In the genomic region with DNA sequence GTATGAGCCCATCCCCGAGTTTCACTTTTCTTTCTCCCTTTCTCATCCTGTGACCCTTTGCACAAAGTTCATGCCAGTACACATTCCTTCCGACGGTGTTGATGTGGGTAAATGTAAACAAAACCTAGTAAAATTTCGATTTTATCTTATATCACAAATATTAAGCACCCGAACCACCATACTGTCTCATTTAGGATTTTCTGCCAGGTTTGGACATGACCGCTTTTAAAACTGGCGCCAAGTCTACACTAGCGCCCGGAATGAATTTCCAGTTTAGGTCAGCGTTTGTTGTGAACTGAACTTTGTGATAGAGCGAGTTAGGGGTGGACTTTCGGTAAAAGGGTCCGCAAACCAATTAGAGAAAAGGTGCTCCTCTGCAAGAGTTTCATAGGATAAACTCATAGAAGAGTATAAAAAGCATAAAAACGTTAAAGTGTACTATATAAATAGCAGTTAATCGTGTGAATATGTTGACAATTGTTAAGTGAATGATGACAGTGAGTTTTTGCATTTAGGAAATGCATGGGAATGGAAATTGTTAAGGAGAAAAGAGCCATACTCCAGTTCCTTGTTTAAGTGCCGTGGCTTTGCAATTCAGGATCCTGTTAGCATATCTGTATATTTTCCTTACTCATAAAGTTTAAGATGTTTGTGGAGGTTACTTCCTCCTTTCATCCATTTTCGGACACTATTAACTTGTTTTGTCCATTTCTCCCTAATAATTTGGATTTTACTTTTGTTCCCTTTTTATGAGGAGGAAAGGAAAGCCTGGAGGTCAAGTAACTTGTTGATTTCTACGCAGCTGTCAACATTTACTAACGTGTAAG, we compare ENCODE assay signal across 8 cellular contexts. TPM values are rescaled to one million over a fixed set of nuclear protein-coding genes. Genes with fewer than 3 reads are reported as not detected.
A peak's percentile ranks its signal among the peaks of the same experiment; 100 is the strongest.
DNase-seq lines count a peak whose midpoint lies in the region; ATAC-seq and TF ChIP-seq lines count a peak whose summit lies in the region.

No MANE protein-coding gene starts in this region.

- CTCF ChIA-PET in RWPE1 (lab: Yijun Ruan, JAX): no interaction called here

- POLR2A ChIA-PET in RWPE1 (lab: Yijun Ruan, JAX; ENCODE audit: low non-redundant PET): no interaction called here

- peak; percentile 40 for DNase-seq in Ammon's horn (ENCODE audit: low spot score)
- DNase-seq in RWPE1 (ENCODE audit: low spot score): peak; percentile 1
- DNase-seq in epidermal melanocyte (ENCODE audit: insufficient read length, low spot score): peak; percentile 37
- DNase-seq in mucosa of gallbladder (ENCODE audit: low spot score): peak; percentile 21
- DNase-seq in ureter (ENCODE audit: low spot score): no peak
- no peak for DNase-seq in dedifferentiated amniotic fluid mesenchymal stem cell (ENCODE audit: extremely low spot score)

- H3K27ac ChIP-seq in RWPE1: peak overlapping the region; percentile 90

- no peak for TF ChIP-seq CTCF in RWPE1 (conservative IDR thresholded peaks at IDR 0.05; ENCODE audit: low read depth)

- ATAC-seq in GM21423 (IDR thresholded peaks at IDR 0.05; ENCODE audit: unreplicated experiment) (peak; percentile 11), HG02759 (IDR thresholded peaks at IDR 0.05; ENCODE audit: unreplicated experiment) (no peak)

RNA-seq across cellular contexts. Expression of gene AKAP7, which starts 1.0 kb away (rescaled TPM):
- 56.3 TPM for total RNA-seq in mucosa of gallbladder
- 16.5 TPM for total RNA-seq in ureter

Comparison
In these comparisons a context has a peak if more than half of its experiments do, and no peak if none do; other contexts are left out.
1. DNase-seq: peak in Ammon's horn (single experiment), RWPE1 (single experiment), epidermal melanocyte (single experiment) and mucosa of gallbladder (single experiment); none in ureter (single experiment) and dedifferentiated amniotic fluid mesenchymal stem cell (single experiment).